ENCODE assay signal across 1 cellular context in genomic region chr13:114352763-114353162, GRCh38.
TF ChIP-seq lines count a peak whose summit lies in the region.

No MANE protein-coding gene starts in this region.

TF ChIP-seq in GM12878, 131 proteins besides CTCF, POLR2A, EP300 and RAD21:
- TF ChIP-seq, protein P1, sequence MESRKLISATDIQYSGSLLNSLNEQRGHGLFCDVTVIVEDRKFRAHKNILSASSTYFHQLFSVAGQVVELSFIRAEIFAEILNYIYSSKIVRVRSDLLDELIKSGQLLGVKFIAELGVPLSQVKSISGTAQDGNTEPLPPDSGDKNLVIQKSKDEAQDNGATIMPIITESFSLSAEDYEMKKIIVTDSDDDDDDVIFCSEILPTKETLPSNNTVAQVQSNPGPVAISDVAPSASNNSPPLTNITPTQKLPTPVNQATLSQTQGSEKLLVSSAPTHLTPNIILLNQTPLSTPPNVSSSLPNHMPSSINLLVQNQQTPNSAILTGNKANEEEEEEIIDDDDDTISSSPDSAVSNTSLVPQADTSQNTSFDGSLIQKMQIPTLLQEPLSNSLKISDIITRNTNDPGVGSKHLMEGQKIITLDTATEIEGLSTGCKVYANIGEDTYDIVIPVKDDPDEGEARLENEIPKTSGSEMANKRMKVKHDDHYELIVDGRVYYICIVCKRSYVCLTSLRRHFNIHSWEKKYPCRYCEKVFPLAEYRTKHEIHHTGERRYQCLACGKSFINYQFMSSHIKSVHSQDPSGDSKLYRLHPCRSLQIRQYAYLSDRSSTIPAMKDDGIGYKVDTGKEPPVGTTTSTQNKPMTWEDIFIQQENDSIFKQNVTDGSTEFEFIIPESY (IDR thresholded peaks at IDR 0.05) = peak; percentile 47; the same call in 1 of the 2 replicates
